In the genomic region with DNA sequence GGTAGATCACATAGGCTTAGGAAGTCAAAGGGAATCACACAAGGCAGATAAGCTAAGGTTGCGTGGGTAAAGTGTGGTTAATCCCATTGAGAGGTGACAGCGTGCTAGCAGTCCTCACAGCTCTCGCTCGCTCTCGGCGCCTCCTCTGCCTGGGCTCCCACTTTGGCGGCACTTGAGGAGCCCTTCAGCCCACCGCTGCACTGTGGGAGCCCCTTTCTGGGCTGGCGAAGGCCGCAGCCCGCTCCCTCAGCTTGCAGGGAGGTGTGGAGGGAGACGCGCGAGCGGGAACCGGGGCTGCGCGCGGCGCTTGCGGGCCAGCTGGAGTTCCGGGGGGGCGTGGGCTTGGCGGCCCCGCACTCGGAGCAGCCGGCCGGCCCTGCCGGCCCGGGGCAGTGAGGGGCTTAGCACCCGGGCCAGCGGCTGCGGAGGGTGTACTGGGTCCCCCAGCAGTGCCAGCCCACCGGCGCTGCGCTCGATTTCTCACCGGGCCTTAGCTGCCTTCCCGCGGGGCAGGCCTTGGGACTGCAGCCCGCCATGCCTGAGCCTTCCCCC, we compare ENCODE assay signal across 10 cellular contexts. TPM values are rescaled to one million over a fixed set of nuclear protein-coding genes. Genes with fewer than 3 reads are reported as not detected.
DNase-seq lines count a peak whose midpoint lies in the region; ATAC-seq and TF ChIP-seq lines count a peak whose summit lies in the region.
"Not testable (repeated sequence)": the region's sequence is repeated elsewhere in the genome, so short reads cannot be mapped to it uniquely, and the experiment has no call there.
"Had no signal": no experiment of that assay in that cellular context is flagged by ENCODE, and none has a peak within 500 bp of the region (broad histone marks: within the 10 kb centered on the region; RNA-seq: fewer than 3 reads in every experiment).

No MANE protein-coding gene starts in this region.

- ATAC-seq in T-cell (replicated peaks in 1 of 4); right cardiac atrium; natural killer cell treated with Interleukin-12 subunit alpha and Interleukin-12 subunit beta and Interleukin-15 and Interleukin-18, amount 100 ng/mL, for 72 hours: not testable (repeated sequence)

- not testable (repeated sequence) for H3K9me3 Mint-ChIP-seq in T-cell; activated T-helper 2 cell treated with anti-CD3 and anti-CD28 coated beads, Interferon-gamma antibody, Interleukin-2, Interleukin-4, amounts not matched to agents 10 μg/mL and 5 μg/mL and 100 μg/mL, durations not matched to agents 14 hours and 24 hours and 36 hours; natural killer cell treated with Interleukin-12 subunit alpha and Interleukin-12 subunit beta and Interleukin-15 and Interleukin-18, amount 100 ng/mL, for 72 hours; stimulated activated naive CD8-positive, alpha-beta T cell treated with anti-CD3 and anti-CD28 coated beads, Interleukin-15, Interleukin-2, amounts not matched to agents 100 ng/mL and 50 ng/mL, for 24 hours

- WGBS in right cardiac atrium: 34% methylated on average over 33 of the region's 41 CpGs

- not testable (repeated sequence) for H3K27me3 Mint-ChIP-seq in T-cell; stimulated activated naive CD8-positive, alpha-beta T cell treated with anti-CD3 and anti-CD28 coated beads, Interleukin-15, Interleukin-2, amounts not matched to agents 100 ng/mL and 50 ng/mL, for 24 hours
- H3K27me3 Mint-ChIP-seq in activated T-helper 2 cell treated with anti-CD3 and anti-CD28 coated beads, Interferon-gamma antibody, Interleukin-2, Interleukin-4, amounts not matched to agents 10 μg/mL and 5 μg/mL and 100 μg/mL, durations not matched to agents 14 hours and 24 hours and 36 hours (ENCODE audit: low read depth): peaks cover 12% of the 10 kb centered on the region
- H3K27me3 Mint-ChIP-seq in natural killer cell treated with Interleukin-12 subunit alpha and Interleukin-12 subunit beta and Interleukin-15 and Interleukin-18, amount 100 ng/mL, for 72 hours: peaks cover 11 to 19% of the 10 kb centered on the region in 2 donors

- not testable (repeated sequence) for H3K36me3 Mint-ChIP-seq in T-cell; activated T-helper 2 cell treated with anti-CD3 and anti-CD28 coated beads, Interferon-gamma antibody, Interleukin-2, Interleukin-4, amounts not matched to agents 10 μg/mL and 5 μg/mL and 100 μg/mL, durations not matched to agents 14 hours and 24 hours and 36 hours (ENCODE audit: low read depth); natural killer cell treated with Interleukin-12 subunit alpha and Interleukin-12 subunit beta and Interleukin-15 and Interleukin-18, amount 100 ng/mL, for 72 hours; stimulated activated naive CD8-positive, alpha-beta T cell treated with anti-CD3 and anti-CD28 coated beads, Interleukin-15, Interleukin-2, amounts not matched to agents 100 ng/mL and 50 ng/mL, for 24 hours (ENCODE audit: low read depth)

- peak overlapping the region; percentile 50 to 94 for H3K27ac Mint-ChIP-seq in T-cell
- peak overlapping the region; percentile 13 for H3K27ac Mint-ChIP-seq in activated T-helper 2 cell treated with anti-CD3 and anti-CD28 coated beads, Interferon-gamma antibody, Interleukin-2, Interleukin-4, amounts not matched to agents 10 μg/mL and 5 μg/mL and 100 μg/mL, durations not matched to agents 14 hours and 24 hours and 36 hours
- not testable (repeated sequence) for H3K27ac Mint-ChIP-seq in natural killer cell treated with Interleukin-12 subunit alpha and Interleukin-12 subunit beta and Interleukin-15 and Interleukin-18, amount 100 ng/mL, for 72 hours
- peak overlapping the region; percentile 32 for H3K27ac Mint-ChIP-seq in stimulated activated naive CD8-positive, alpha-beta T cell treated with anti-CD3 and anti-CD28 coated beads, Interleukin-15, Interleukin-2, amounts not matched to agents 100 ng/mL and 50 ng/mL, for 24 hours

- H3K27me3 ChIP-seq in dorsolateral prefrontal cortex; right cardiac atrium (ENCODE audit: control insufficient read depth, insufficient read depth): not testable (repeated sequence)

- H3K36me3 ChIP-seq in ES-I3 (ENCODE audit: insufficient read depth, low read length): not testable (repeated sequence)

- H3K4me1 Mint-ChIP-seq in T-cell: peaks cover 33 to 44% (median 37%) of the 10 kb centered on the region in 3 donors
- H3K4me1 Mint-ChIP-seq in activated T-helper 2 cell treated with anti-CD3 and anti-CD28 coated beads, Interferon-gamma antibody, Interleukin-2, Interleukin-4, amounts not matched to agents 10 μg/mL and 5 μg/mL and 100 μg/mL, durations not matched to agents 14 hours and 24 hours and 36 hours (ENCODE audit: low read depth): peaks cover 20% of the 10 kb centered on the region
- H3K4me1 Mint-ChIP-seq in natural killer cell treated with Interleukin-12 subunit alpha and Interleukin-12 subunit beta and Interleukin-15 and Interleukin-18, amount 100 ng/mL, for 72 hours (ENCODE audit: low read depth in 2 of 2): peaks cover 5 to 13% of the 10 kb centered on the region in 2 donors
- H3K4me1 Mint-ChIP-seq in stimulated activated naive CD8-positive, alpha-beta T cell treated with anti-CD3 and anti-CD28 coated beads, Interleukin-15, Interleukin-2, amounts not matched to agents 100 ng/mL and 50 ng/mL, for 24 hours (ENCODE audit: low read depth): peaks cover 24% of the 10 kb centered on the region

- peak overlapping the region; percentile 81 to 85 (median 84) for H3K4me3 Mint-ChIP-seq in T-cell
- H3K4me3 Mint-ChIP-seq in activated T-helper 2 cell treated with anti-CD3 and anti-CD28 coated beads, Interferon-gamma antibody, Interleukin-2, Interleukin-4, amounts not matched to agents 10 μg/mL and 5 μg/mL and 100 μg/mL, durations not matched to agents 14 hours and 24 hours and 36 hours (ENCODE audit: low read depth): peak overlapping the region; percentile 70
- H3K4me3 Mint-ChIP-seq in natural killer cell treated with Interleukin-12 subunit alpha and Interleukin-12 subunit beta and Interleukin-15 and Interleukin-18, amount 100 ng/mL, for 72 hours: peak overlapping the region; percentile 65
- peak overlapping the region; percentile 70 for H3K4me3 Mint-ChIP-seq in stimulated activated naive CD8-positive, alpha-beta T cell treated with anti-CD3 and anti-CD28 coated beads, Interleukin-15, Interleukin-2, amounts not matched to agents 100 ng/mL and 50 ng/mL, for 24 hours

- peaks cover 32% of the 10 kb centered on the region for H3K4me1 ChIP-seq in ES-I3 (ENCODE audit: insufficient read depth, low read length)
- not testable (repeated sequence) for H3K4me1 ChIP-seq in right cardiac atrium (ENCODE audit: control insufficient read depth, insufficient read depth, low read length)

- H3K27ac ChIP-seq in dorsolateral prefrontal cortex: peak overlapping the region in 5 of 59 donors; percentile 1 to 67 (median 18)
- H3K27ac ChIP-seq in right cardiac atrium (ENCODE audit: low read length): peak overlapping the region; percentile 19

- H3K4me3 ChIP-seq in dorsolateral prefrontal cortex (peak overlapping the region in 46 of 59 donors; percentile 17 to 60 (median 38)), right cardiac atrium (ENCODE audit: low read length) (peak overlapping the region; percentile 5)

- TF ChIP-seq CTCF in dorsolateral prefrontal cortex (IDR thresholded peaks at IDR 0.05 in 54 of 56, conservative IDR thresholded peaks at IDR 0.05 in 2 of 56; ENCODE audit: low read depth in 1 of 56, partially characterized antibody in 56 of 56): not testable (repeated sequence)

- not testable (repeated sequence) for H3K9me3 ChIP-seq in ES-I3 (ENCODE audit: control insufficient read depth, insufficient read depth, low read length); right cardiac atrium (ENCODE audit: control insufficient read depth, low read length)

- intact Hi-C loops in activated T-helper 2 cell treated with anti-CD3 and anti-CD28 coated beads, Interferon-gamma antibody, Interleukin-2, Interleukin-4, amounts not matched to agents 10 μg/mL and 5 μg/mL and 100 μg/mL, durations not matched to agents 14 hours and 24 hours and 36 hours (cut with micrococcal nuclease): loop anchor here (2.0 to 10.0 kb wide), 2 partner anchors 175 to 497 kb away; no protein-coding TSS in a partner anchor
- intact Hi-C loops in dorsolateral prefrontal cortex (cut with DNase I): loop anchor here (2.0 to 10.0 kb wide), 4 partner anchors 52 to 695 kb away; a partner anchor contains a TSS
- intact Hi-C loops in right cardiac atrium (cut with DNase I): loop anchor here in 3 of 4 donors (2.0 to 5.0 kb wide), 2 partner anchors 419 to 422 kb away; no protein-coding TSS in a partner anchor

- DNase-seq in T-cell: peak in 2 of 34 experiments; percentile 25 to 32
- DNase-seq in activated T-helper 2 cell treated with anti-CD3 and anti-CD28 coated beads, Interferon-gamma antibody, Interleukin-2, Interleukin-4, amounts not matched to agents 10 μg/mL and 5 μg/mL and 100 μg/mL, durations not matched to agents 14 hours and 24 hours and 36 hours (ENCODE audit: low spot score): peak; percentile 22
- not testable (repeated sequence) for DNase-seq in dorsolateral prefrontal cortex; right cardiac atrium; natural killer cell treated with Interleukin-12 subunit alpha and Interleukin-12 subunit beta and Interleukin-15 and Interleukin-18, amount 100 ng/mL, for 72 hours (ENCODE audit: low spot score)

- POLR2A ChIA-PET in T-cell (lab: Charles Lee): interaction anchor here in 1 of 2 donors (0.7 kb wide), 1 partner anchor 1012 kb away, joined by 3 read pairs; no protein-coding TSS in a partner anchor

- CTCF ChIA-PET in T-cell (lab: Charles Lee): interaction anchor here in 1 of 2 donors (0.5 to 1.5 kb wide), 11 partner anchors 10 to 1272 kb away, joined by 3 to 7 read pairs (median 4); no protein-coding TSS in a partner anchor

- peak overlapping the region; percentile 13; the same call in 1 of the 2 replicates for H3K9ac ChIP-seq in ES-I3 (ENCODE audit: low read depth, low read length)

RNA-seq across cellular contexts. Expression of a gene that starts 26.1 kb away (rescaled TPM):
- total RNA-seq in T-cell (not detected), dorsolateral prefrontal cortex (not detected), right cardiac atrium (not detected)
- not detected in 2 replicates for total RNA-seq in activated T-helper 2 cell treated with anti-CD3 and anti-CD28 coated beads, Interferon-gamma antibody, Interleukin-2, Interleukin-4, amounts not matched to agents 10 μg/mL and 5 μg/mL and 100 μg/mL, durations not matched to agents 14 hours and 24 hours and 36 hours
- not detected for polyA plus RNA-seq in right cardiac atrium
- total RNA-seq in natural killer cell treated with Interleukin-12 subunit alpha and Interleukin-12 subunit beta and Interleukin-15 and Interleukin-18, amount 100 ng/mL, for 72 hours: not detected
- total RNA-seq: renal cortical epithelial cell had no signal
- polyA plus RNA-seq: esophagus had no signal

RNA-seq across cellular contexts. Expression of a gene that starts 55.9 kb away (rescaled TPM):
- total RNA-seq in T-cell: not detected
- total RNA-seq in activated T-helper 2 cell treated with anti-CD3 and anti-CD28 coated beads, Interferon-gamma antibody, Interleukin-2, Interleukin-4, amounts not matched to agents 10 μg/mL and 5 μg/mL and 100 μg/mL, durations not matched to agents 14 hours and 24 hours and 36 hours: not detected in 2 replicates
- not detected for total RNA-seq in dorsolateral prefrontal cortex
- under 1 TPM in 1 of 4 donors, not detected in 3; 0.26 TPM for total RNA-seq in right cardiac atrium
- 0.32 TPM for polyA plus RNA-seq in right cardiac atrium
- total RNA-seq in natural killer cell treated with Interleukin-12 subunit alpha and Interleukin-12 subunit beta and Interleukin-15 and Interleukin-18, amount 100 ng/mL, for 72 hours: not detected
- total RNA-seq: left colon, renal cortical epithelial cell had no signal
